In the genomic region with DNA sequence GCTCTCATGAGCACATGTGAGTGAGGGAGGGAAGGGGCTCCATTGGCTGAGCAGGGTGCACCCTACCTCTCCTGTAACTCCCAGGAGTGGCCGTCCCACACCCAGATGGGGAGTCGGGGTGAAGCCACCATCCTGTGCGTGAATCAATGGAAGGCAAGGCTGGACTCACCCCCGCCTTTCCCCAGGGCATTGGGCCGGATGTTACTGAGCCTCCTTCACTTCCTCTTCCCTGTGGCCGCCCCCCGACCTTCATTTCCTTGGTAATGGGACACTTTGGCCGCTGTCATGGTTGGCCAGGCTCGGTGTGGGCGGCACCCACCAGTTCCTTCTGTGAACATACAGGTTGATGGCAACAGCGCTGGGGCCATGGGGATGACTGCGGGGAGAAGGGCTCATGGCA, we compare ENCODE assay signal across 19 cellular contexts.
DNase-seq lines count a peak whose midpoint lies in the region; ATAC-seq, FAIRE-seq and TF ChIP-seq lines count a peak whose summit lies in the region.
"Had no signal": no experiment of that assay in that cellular context is flagged by ENCODE, and none has a peak within 500 bp of the region (broad histone marks: within the 10 kb centered on the region; RNA-seq: fewer than 3 reads in every experiment).

No MANE protein-coding gene starts in this region.

- no peaks in the 10 kb centered on the region for H3K27me3 ChIP-seq in BLaER1 treated with 17β-estradiol and CSF1 and Interleukin-3, amounts not matched to agents 10 nM and 100 nM
- H3K27me3 ChIP-seq in H1 (replicated peaks in 1 of 4; ENCODE audit: control insufficient read depth in 3 of 4, extremely low read depth in 1 of 4, insufficient read depth in 3 of 4, low read length in 3 of 4): no peaks in the 10 kb centered on the region
- H3K27me3 ChIP-seq: BE2C had no signal

- peaks cover 7% of the 10 kb centered on the region for H3K4me1 Mint-ChIP-seq in neural crest cell
- H3K4me1 Mint-ChIP-seq: CD14-positive monocyte had no signal

- CTCF ChIA-PET in H1 (lab: Charles Lee; ENCODE audit: partially characterized antibody): interaction anchor here (1.7 kb wide), 1 partner anchor 17 kb away, joined by 4 read pairs; no protein-coding TSS in a partner anchor

- no peak overlapping the region for H2BK12ac ChIP-seq in H1 (ENCODE audit: low read depth, low read length)

- H2AK5ac ChIP-seq in H1 (ENCODE audit: low read depth, low read length): no peak overlapping the region

- H4K91ac ChIP-seq in H1 (replicated peaks; ENCODE audit: insufficient read length, low read length): no peak overlapping the region

- peaks cover 6% of the 10 kb centered on the region for H3K9me3 Mint-ChIP-seq in neural crest cell

- no peak for TF ChIP-seq RAD21 in H1 (IDR thresholded peaks at IDR 0.05 in 1 of 2, conservative IDR thresholded peaks at IDR 0.05 in 1 of 2; ENCODE audit: low read depth in 2 of 2, low read length in 2 of 2)

- no peak for TF ChIP-seq EP300 in H1 (IDR thresholded peaks at IDR 0.05; ENCODE audit: borderline replicate concordance in 1 of 2, low read depth in 2 of 2, low read length in 2 of 2)

- H3K27ac Mint-ChIP-seq in neural crest cell (ENCODE audit: unreplicated experiment): peak overlapping the region; percentile 50
- H3K27ac Mint-ChIP-seq: CD14-positive monocyte, IgD-negative memory B cell had no signal

- H3K4me3 ChIP-seq in BLaER1 treated with 17β-estradiol and CSF1 and Interleukin-3, amounts not matched to agents 10 nM and 100 nM: peak overlapping the region in 1 of 10 experiments; percentile 42; a peak in 1 of 20 replicates
- no peak overlapping the region for H3K4me3 ChIP-seq in H1 (ENCODE audit: extremely low read depth in 1 of 4, insufficient read depth in 2 of 4, low read depth in 3 of 4, low read length in 4 of 4)
- H3K4me3 ChIP-seq: GM23248 had no signal

- H3K9me3 ChIP-seq in BLaER1 treated with 17β-estradiol and CSF1 and Interleukin-3, amounts not matched to agents 10 nM and 100 nM (replicated peaks in 1 of 11): peaks cover 20 to 57% (median 41%) of the 10 kb centered on the region in 11 experiments
- no peaks in the 10 kb centered on the region for H3K9me3 ChIP-seq in H1 (ENCODE audit: insufficient read depth in 2 of 2, low read depth in 1 of 2, low read length in 1 of 2)
- H3K9me3 ChIP-seq: BE2C had no signal

- H3K4me3 Mint-ChIP-seq in neural crest cell: no peak overlapping the region
- H3K4me3 Mint-ChIP-seq: CD14-positive monocyte; CD4-positive, alpha-beta memory T cell had no signal

- no peak overlapping the region for H2BK5ac ChIP-seq in H1 (ENCODE audit: low read depth, low read length)

- no peak overlapping the region for H3K23ac ChIP-seq in H1 (ENCODE audit: insufficient read length)

- no peak overlapping the region; the same call in 1 of the 2 replicates for H3K18ac ChIP-seq in H1 (ENCODE audit: extremely low read depth, low read length)

- DNase-seq in H1 (ENCODE audit: low read depth in 1 of 2, low spot score in 2 of 2): no peak
- DNase-seq in neural crest cell (ENCODE audit: low read depth, low spot score): no peak
- no peak for DNase-seq in omental fat pad (ENCODE audit: low spot score)
- DNase-seq: BE2C; CD4-positive, alpha-beta memory T cell; DMS79 treated with DMSO at 0.1 percent for 48 hours; GF-D8; GM23248; HCEC 1CT; KBM-7 had no signal

- no peaks in the 10 kb centered on the region for H3K79me2 ChIP-seq in H1 (ENCODE audit: control insufficient read depth in 1 of 2, insufficient read depth in 2 of 2, low read length in 2 of 2)

- H3K23me2 ChIP-seq in H1 (ENCODE audit: low read depth, low read length): no peaks in the 10 kb centered on the region

- no peak overlapping the region for H2AFZ ChIP-seq in H1 (ENCODE audit: low read length)
- H2AFZ ChIP-seq: GM23248 had no signal

- H3K36me3 Mint-ChIP-seq in neural crest cell (ENCODE audit: low read depth): peaks cover 14% of the 10 kb centered on the region

- no peak for FAIRE-seq in H1 (lab: Jason Lieb, UNC)
- FAIRE-seq: GM19239, H54, HepG2 had no signal

- H3K36me3 ChIP-seq in BLaER1 treated with 17β-estradiol and CSF1 and Interleukin-3, amounts not matched to agents 10 nM and 100 nM: peaks cover 0 to 51% (median 30%) of the 10 kb centered on the region in 11 experiments; a peak in 21 of 22 replicates
- H3K36me3 ChIP-seq in H1 (ENCODE audit: control insufficient read depth in 2 of 4, insufficient read depth in 4 of 4, low read length in 3 of 4): no peaks in the 10 kb centered on the region
- H3K36me3 ChIP-seq: BE2C had no signal

- peak overlapping the region; percentile 80 for H4K8ac ChIP-seq in H1 (ENCODE audit: extremely low read depth, insufficient read depth, low read length)

- no peak overlapping the region for H3K56ac ChIP-seq in H1 (replicated peaks; ENCODE audit: insufficient read length, low read depth, low read length)

- H4K5ac ChIP-seq in H1 (ENCODE audit: insufficient read length, low read depth, low read length): no peak overlapping the region

- H3K79me1 ChIP-seq in H1 (ENCODE audit: low read depth, low read length): no peaks in the 10 kb centered on the region

- no peak for ATAC-seq in GM21786 (IDR thresholded peaks at IDR 0.05; ENCODE audit: unreplicated experiment)
- no peak for ATAC-seq in HG03196 (IDR thresholded peaks at IDR 0.05; ENCODE audit: unreplicated experiment)
- no peak for ATAC-seq in omental fat pad (ENCODE audit: low FRiP score)
- ATAC-seq in HG02759 (IDR thresholded peaks at IDR 0.05; ENCODE audit: unreplicated experiment): no peak
- ATAC-seq: HepG2 had no signal

- no peak overlapping the region for H3K9ac ChIP-seq in BLaER1 treated with 17β-estradiol and CSF1 and Interleukin-3, amounts not matched to agents 10 nM and 100 nM
- no peak overlapping the region for H3K9ac ChIP-seq in H1 (replicated peaks in 1 of 4; ENCODE audit: extremely low read depth in 1 of 4, low read depth in 3 of 4, low read length in 3 of 4)
- H3K9ac ChIP-seq: GM23248 had no signal

- H3K4me1 ChIP-seq in BLaER1 treated with 17β-estradiol and CSF1 and Interleukin-3, amounts not matched to agents 10 nM and 100 nM: peaks cover 11 to 25% (median 17%) of the 10 kb centered on the region in 10 experiments
- no peaks in the 10 kb centered on the region for H3K4me1 ChIP-seq in H1 (replicated peaks in 1 of 4; ENCODE audit: control insufficient read depth in 3 of 4, insufficient read depth in 4 of 4, low read length in 3 of 4)
- H3K4me1 ChIP-seq: BE2C had no signal

- H4K20me1 ChIP-seq in BLaER1 treated with 17β-estradiol and CSF1 and Interleukin-3, amounts not matched to agents 10 nM and 100 nM: no peaks in the 10 kb centered on the region
- H4K20me1 ChIP-seq in H1 (replicated peaks in 1 of 2; ENCODE audit: control insufficient read depth in 1 of 2, insufficient read depth in 2 of 2, low read length in 2 of 2): no peaks in the 10 kb centered on the region

- no peak overlapping the region for H3K14ac ChIP-seq in H1 (ENCODE audit: insufficient read length)

- H3K4me2 ChIP-seq in BLaER1 treated with 17β-estradiol and CSF1 and Interleukin-3, amounts not matched to agents 10 nM and 100 nM: peak overlapping the region; percentile 36 to 79 (median 67)
- H3K4me2 ChIP-seq in H1 (ENCODE audit: insufficient read depth in 1 of 2, low read depth in 2 of 2, low read length in 2 of 2): no peak overlapping the region

- H2BK20ac ChIP-seq in H1 (ENCODE audit: low read length): no peak overlapping the region

- no peak for TF ChIP-seq POLR2A in H1 (IDR thresholded peaks at IDR 0.05; ENCODE audit: control extremely low read depth in 1 of 2, low read depth in 2 of 2, low read length in 2 of 2)

- no peak overlapping the region for H2BK15ac ChIP-seq in H1 (ENCODE audit: low read length)

- peak overlapping the region in 9 of 11 experiments; percentile 14 to 57 (median 20); a peak in 7 of 22 replicates for H3K27ac ChIP-seq in BLaER1 treated with 17β-estradiol and CSF1 and Interleukin-3, amounts not matched to agents 10 nM and 100 nM
- H3K27ac ChIP-seq in H1 (ENCODE audit: low read depth, low read length): no peak overlapping the region
- H3K27ac ChIP-seq: GM23248 had no signal

- H3K4ac ChIP-seq in H1 (replicated peaks; ENCODE audit: insufficient read length, low read depth, low read length): no peak overlapping the region

- POLR2A ChIA-PET in H1 (lab: Charles Lee; ENCODE audit: partially characterized antibody): no interaction called here

- WGBS in H1 (ENCODE audit: extremely low coverage in 1 of 2, insufficient coverage in 1 of 2, insufficient read length in 1 of 2, insufficient replicate concordance in 2 of 2, low coverage in 1 of 2, low lambda C conversion rate in 2 of 2, missing lambda C conversion rate in 1 of 2), 2 experiments: 84% methylated on average over 11 of the region's 12 CpGs; no CpG with 5 or more reads in 1 of the 2 experiments

- H2BK120ac ChIP-seq in H1 (replicated peaks; ENCODE audit: low read depth, low read length): no peak overlapping the region

- TF ChIP-seq CTCF in H1 (IDR thresholded peaks at IDR 0.05; ENCODE audit: control extremely low read depth in 1 of 3, insufficient read depth in 1 of 3, low read depth in 1 of 3, low read length in 3 of 3): no peak
- TF ChIP-seq CTCF in neural crest cell (conservative IDR thresholded peaks at IDR 0.05): no peak
- TF ChIP-seq CTCF in omental fat pad (IDR thresholded peaks at IDR 0.05): no peak

- H3K27me3 Mint-ChIP-seq in neural crest cell (ENCODE audit: low read depth): no peaks in the 10 kb centered on the region
- H3K27me3 Mint-ChIP-seq: CD4-positive, alpha-beta memory T cell; IgD-negative memory B cell had no signal

TF ChIP-seq in H1, 55 proteins besides CTCF, POLR2A, EP300 and RAD21:
- TF ChIP-seq EZH2 (IDR thresholded peaks at IDR 0.05; ENCODE audit: low read depth, low read length, severe bottlenecking) (no peak), SAP30 (IDR thresholded peaks at IDR 0.05; ENCODE audit: insufficient read depth, insufficient replicate concordance, low read length) (no peak), CBX8 (IDR thresholded peaks at IDR 0.05; ENCODE audit: borderline replicate concordance, low read depth, low read length) (no peak), SIX5 (IDR thresholded peaks at IDR 0.05; ENCODE audit: low read depth, low read length) (no peak), POLR2AphosphoS5 (IDR thresholded peaks at IDR 0.05; ENCODE audit: low read depth, low read length) (no peak), TBP (IDR thresholded peaks at IDR 0.05; ENCODE audit: low read depth, low read length) (no peak), TEAD4 (IDR thresholded peaks at IDR 0.05; ENCODE audit: low read depth, low read length) (no peak), CREB1 (IDR thresholded peaks at IDR 0.05) (no peak), RXRA (IDR thresholded peaks at IDR 0.05; ENCODE audit: insufficient read depth, low read depth, low read length) (no peak), JUN (IDR thresholded peaks at IDR 0.05; ENCODE audit: low read depth, low read length) (no peak), SP1 (IDR thresholded peaks at IDR 0.05; ENCODE audit: low read depth, low read length) (no peak), TCF12 (IDR thresholded peaks at IDR 0.05; ENCODE audit: low read depth, low read length) (no peak)

Comparison
In these comparisons a context has a peak if more than half of its experiments do, and no peak if none do; other contexts are left out.
1. H3K4me2 ChIP-seq: peak in BLaER1 treated with 17β-estradiol and CSF1 and Interleukin-3, amounts not matched to agents 10 nM and 100 nM (11 of 11); none in H1 (0 of 2).